1 cellular context compared by ENCODE assay signal in genomic region chr10:119028900-119029612, GRCh38.
TF ChIP-seq lines count a peak whose summit lies in the region.

No MANE protein-coding gene starts in this region.

TF ChIP-seq in HepG2, 621 proteins besides CTCF, POLR2A, EP300 and RAD21 (continued from another document and continues in another):
- 0 out of 2 replicates have a peak, but pooled peaks have one; percentile 36 for TF ChIP-seq BCL3 (CRISPR knock-in tag; IDR thresholded peaks at IDR 0.05)
- no peak for TF ChIP-seq TARDBP (CRISPR knock-in tag; IDR thresholded peaks at IDR 0.05)
- peak; percentile 92 for TF ChIP-seq PATZ1 (CRISPR knock-in tag; IDR thresholded peaks at IDR 0.05)
- TF ChIP-seq, protein P1, sequence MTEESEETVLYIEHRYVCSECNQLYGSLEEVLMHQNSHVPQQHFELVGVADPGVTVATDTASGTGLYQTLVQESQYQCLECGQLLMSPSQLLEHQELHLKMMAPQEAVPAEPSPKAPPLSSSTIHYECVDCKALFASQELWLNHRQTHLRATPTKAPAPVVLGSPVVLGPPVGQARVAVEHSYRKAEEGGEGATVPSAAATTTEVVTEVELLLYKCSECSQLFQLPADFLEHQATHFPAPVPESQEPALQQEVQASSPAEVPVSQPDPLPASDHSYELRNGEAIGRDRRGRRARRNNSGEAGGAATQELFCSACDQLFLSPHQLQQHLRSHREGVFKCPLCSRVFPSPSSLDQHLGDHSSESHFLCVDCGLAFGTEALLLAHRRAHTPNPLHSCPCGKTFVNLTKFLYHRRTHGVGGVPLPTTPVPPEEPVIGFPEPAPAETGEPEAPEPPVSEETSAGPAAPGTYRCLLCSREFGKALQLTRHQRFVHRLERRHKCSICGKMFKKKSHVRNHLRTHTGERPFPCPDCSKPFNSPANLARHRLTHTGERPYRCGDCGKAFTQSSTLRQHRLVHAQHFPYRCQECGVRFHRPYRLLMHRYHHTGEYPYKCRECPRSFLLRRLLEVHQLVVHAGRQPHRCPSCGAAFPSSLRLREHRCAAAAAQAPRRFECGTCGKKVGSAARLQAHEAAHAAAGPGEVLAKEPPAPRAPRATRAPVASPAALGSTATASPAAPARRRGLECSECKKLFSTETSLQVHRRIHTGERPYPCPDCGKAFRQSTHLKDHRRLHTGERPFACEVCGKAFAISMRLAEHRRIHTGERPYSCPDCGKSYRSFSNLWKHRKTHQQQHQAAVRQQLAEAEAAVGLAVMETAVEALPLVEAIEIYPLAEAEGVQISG (CRISPR knock-in tag; IDR thresholded peaks at IDR 0.05) = peak; percentile 65; the same call in 1 of the 2 replicates
- TF ChIP-seq SOX6 (IDR thresholded peaks at IDR 0.05) = no peak
- peak; percentile 40; the same call in 1 of the 2 replicates for TF ChIP-seq SOX6 (CRISPR knock-in tag; IDR thresholded peaks at IDR 0.05)
- TF ChIP-seq, protein P2, sequence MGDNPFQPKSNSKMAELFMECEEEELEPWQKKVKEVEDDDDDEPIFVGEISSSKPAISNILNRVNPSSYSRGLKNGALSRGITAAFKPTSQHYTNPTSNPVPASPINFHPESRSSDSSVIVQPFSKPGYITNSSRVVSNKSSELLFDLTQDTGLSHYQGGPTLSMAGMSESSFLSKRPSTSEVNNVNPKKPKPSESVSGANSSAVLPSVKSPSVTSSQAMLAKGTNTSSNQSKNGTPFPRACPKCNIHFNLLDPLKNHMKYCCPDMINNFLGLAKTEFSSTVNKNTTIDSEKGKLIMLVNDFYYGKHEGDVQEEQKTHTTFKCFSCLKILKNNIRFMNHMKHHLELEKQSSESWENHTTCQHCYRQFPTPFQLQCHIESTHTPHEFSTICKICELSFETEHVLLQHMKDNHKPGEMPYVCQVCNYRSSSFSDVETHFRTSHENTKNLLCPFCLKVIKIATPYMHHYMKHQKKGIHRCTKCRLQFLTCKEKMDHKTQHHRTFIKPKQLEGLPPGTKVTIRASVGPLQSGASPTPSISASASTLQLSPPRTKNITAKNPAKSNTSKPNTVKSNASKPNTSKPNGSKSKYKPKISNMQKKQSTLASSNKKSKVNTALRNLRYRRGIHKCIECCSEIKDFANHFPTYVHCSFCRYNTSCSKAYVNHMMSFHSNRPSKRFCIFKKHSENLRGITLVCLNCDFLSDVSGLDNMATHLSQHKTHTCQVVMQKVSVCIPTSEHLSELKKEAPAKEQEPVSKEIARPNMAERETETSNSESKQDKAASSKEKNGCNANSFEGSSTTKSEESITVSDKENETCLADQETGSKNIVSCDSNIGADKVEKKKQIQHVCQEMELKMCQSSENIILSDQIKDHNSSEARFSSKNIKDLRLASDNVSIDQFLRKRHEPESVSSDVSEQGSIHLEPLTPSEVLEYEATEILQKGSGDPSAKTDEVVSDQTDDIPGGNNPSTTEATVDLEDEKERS (CRISPR knock-in tag; IDR thresholded peaks at IDR 0.05) = no peak
- peak; percentile 89 for TF ChIP-seq ZSCAN25 (CRISPR knock-in tag; IDR thresholded peaks at IDR 0.05)
- TF ChIP-seq GABPA (IDR thresholded peaks at IDR 0.05; ENCODE audit: low read depth, low read length) = no peak
- TF ChIP-seq GABPA (CRISPR knock-in tag; IDR thresholded peaks at IDR 0.05; ENCODE audit: low read depth) = no peak
- peak; percentile 44; the same call in 1 of the 2 replicates for TF ChIP-seq ZFP91 (CRISPR knock-in tag; IDR thresholded peaks at IDR 0.05; ENCODE audit: borderline replicate concordance)
- TF ChIP-seq ZNF510 (CRISPR knock-in tag; IDR thresholded peaks at IDR 0.05; ENCODE audit: low read depth) = no peak
- no peak for TF ChIP-seq ZNF296 (CRISPR knock-in tag; conservative IDR thresholded peaks at IDR 0.05)
- TF ChIP-seq, protein P3, sequence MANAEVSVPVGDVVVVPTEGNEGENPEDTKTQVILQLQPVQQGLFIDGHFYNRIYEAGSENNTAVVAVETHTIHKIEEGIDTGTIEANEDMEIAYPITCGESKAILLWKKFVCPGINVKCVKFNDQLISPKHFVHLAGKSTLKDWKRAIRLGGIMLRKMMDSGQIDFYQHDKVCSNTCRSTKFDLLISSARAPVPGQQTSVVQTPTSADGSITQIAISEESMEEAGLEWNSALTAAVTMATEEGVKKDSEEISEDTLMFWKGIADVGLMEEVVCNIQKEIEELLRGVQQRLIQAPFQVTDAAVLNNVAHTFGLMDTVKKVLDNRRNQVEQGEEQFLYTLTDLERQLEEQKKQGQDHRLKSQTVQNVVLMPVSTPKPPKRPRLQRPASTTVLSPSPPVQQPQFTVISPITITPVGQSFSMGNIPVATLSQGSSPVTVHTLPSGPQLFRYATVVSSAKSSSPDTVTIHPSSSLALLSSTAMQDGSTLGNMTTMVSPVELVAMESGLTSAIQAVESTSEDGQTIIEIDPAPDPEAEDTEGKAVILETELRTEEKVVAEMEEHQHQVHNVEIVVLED (CRISPR knock-in tag; IDR thresholded peaks at IDR 0.05; ENCODE audit: borderline replicate concordance) = peak; percentile 41; the same call in 1 of the 2 replicates
- TF ChIP-seq ARNT2 (CRISPR knock-in tag; IDR thresholded peaks at IDR 0.05; ENCODE audit: low read depth) = no peak
- no peak for TF ChIP-seq AHR (CRISPR knock-in tag; IDR thresholded peaks at IDR 0.05)
- TF ChIP-seq ATF1 (CRISPR knock-in tag; IDR thresholded peaks at IDR 0.05) = no peak
- no peak for TF ChIP-seq MTF2 (CRISPR knock-in tag; IDR thresholded peaks at IDR 0.05; ENCODE audit: borderline replicate concordance)
- TF ChIP-seq, protein P4, sequence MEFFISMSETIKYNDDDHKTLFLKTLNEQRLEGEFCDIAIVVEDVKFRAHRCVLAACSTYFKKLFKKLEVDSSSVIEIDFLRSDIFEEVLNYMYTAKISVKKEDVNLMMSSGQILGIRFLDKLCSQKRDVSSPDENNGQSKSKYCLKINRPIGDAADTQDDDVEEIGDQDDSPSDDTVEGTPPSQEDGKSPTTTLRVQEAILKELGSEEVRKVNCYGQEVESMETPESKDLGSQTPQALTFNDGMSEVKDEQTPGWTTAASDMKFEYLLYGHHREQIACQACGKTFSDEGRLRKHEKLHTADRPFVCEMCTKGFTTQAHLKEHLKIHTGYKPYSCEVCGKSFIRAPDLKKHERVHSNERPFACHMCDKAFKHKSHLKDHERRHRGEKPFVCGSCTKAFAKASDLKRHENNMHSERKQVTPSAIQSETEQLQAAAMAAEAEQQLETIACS (CRISPR knock-in tag; IDR thresholded peaks at IDR 0.05) = peak; percentile 77
- TF ChIP-seq, protein P5, sequence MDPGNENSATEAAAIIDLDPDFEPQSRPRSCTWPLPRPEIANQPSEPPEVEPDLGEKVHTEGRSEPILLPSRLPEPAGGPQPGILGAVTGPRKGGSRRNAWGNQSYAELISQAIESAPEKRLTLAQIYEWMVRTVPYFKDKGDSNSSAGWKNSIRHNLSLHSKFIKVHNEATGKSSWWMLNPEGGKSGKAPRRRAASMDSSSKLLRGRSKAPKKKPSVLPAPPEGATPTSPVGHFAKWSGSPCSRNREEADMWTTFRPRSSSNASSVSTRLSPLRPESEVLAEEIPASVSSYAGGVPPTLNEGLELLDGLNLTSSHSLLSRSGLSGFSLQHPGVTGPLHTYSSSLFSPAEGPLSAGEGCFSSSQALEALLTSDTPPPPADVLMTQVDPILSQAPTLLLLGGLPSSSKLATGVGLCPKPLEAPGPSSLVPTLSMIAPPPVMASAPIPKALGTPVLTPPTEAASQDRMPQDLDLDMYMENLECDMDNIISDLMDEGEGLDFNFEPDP (CRISPR knock-in tag; conservative IDR thresholded peaks at IDR 0.05) = no peak
- TF ChIP-seq, protein P6, sequence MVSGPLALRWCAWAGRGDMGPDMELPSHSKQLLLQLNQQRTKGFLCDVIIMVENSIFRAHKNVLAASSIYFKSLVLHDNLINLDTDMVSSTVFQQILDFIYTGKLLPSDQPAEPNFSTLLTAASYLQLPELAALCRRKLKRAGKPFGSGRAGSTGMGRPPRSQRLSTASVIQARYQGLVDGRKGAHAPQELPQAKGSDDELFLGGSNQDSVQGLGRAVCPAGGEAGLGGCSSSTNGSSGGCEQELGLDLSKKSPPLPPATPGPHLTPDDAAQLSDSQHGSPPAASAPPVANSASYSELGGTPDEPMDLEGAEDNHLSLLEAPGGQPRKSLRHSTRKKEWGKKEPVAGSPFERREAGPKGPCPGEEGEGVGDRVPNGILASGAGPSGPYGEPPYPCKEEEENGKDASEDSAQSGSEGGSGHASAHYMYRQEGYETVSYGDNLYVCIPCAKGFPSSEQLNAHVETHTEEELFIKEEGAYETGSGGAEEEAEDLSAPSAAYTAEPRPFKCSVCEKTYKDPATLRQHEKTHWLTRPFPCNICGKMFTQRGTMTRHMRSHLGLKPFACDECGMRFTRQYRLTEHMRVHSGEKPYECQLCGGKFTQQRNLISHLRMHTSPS (CRISPR knock-in tag; IDR thresholded peaks at IDR 0.05; ENCODE audit: low read depth) = no peak
- no peak for TF ChIP-seq CCDC6 (CRISPR knock-in tag; IDR thresholded peaks at IDR 0.05)
- TF ChIP-seq POLR2AphosphoS5 (IDR thresholded peaks at IDR 0.05; ENCODE audit: low read depth, low read length) = no peak
- peak; percentile 27; the same call in 1 of the 2 replicates for TF ChIP-seq HOXA3 (CRISPR knock-in tag; IDR thresholded peaks at IDR 0.05)
- no peak for TF ChIP-seq ZNF792 (CRISPR knock-in tag; IDR thresholded peaks at IDR 0.05)
- no peak for TF ChIP-seq TOE1 (CRISPR knock-in tag; IDR thresholded peaks at IDR 0.05)
- TF ChIP-seq TFE3 (CRISPR knock-in tag; IDR thresholded peaks at IDR 0.05) = no peak
- TF ChIP-seq KAT7 (CRISPR knock-in tag; IDR thresholded peaks at IDR 0.05; ENCODE audit: borderline replicate concordance) = no peak
- TF ChIP-seq ZNF777 (CRISPR knock-in tag; IDR thresholded peaks at IDR 0.05) = no peak; the same call in 1 of the 2 replicates
- TF ChIP-seq ZNF274 (CRISPR knock-in tag; IDR thresholded peaks at IDR 0.05) = peak; percentile 52; the same call in 1 of the 2 replicates
- no peak for TF ChIP-seq ZNF713 (CRISPR knock-in tag; IDR thresholded peaks at IDR 0.05)
- TF ChIP-seq ZNF816 (CRISPR knock-in tag; IDR thresholded peaks at IDR 0.05; ENCODE audit: borderline replicate concordance) = no peak
- 0 out of 2 replicates have a peak, but pooled peaks have one; percentile 51 for TF ChIP-seq SALL2 (CRISPR knock-in tag; IDR thresholded peaks at IDR 0.05)
- TF ChIP-seq ZFX (CRISPR knock-in tag; IDR thresholded peaks at IDR 0.05; ENCODE audit: low read depth) = peak; percentile 73
- TF ChIP-seq NFYB (CRISPR knock-in tag; IDR thresholded peaks at IDR 0.05) = peak; percentile 87
- TF ChIP-seq ZNF383 (CRISPR knock-in tag; IDR thresholded peaks at IDR 0.05; ENCODE audit: borderline replicate concordance) = no peak
- TF ChIP-seq ZNF629 (CRISPR knock-in tag; conservative IDR thresholded peaks at IDR 0.05) = no peak
- 0 out of 2 replicates have a peak, but pooled peaks have one; percentile 59 for TF ChIP-seq ZNF33B (CRISPR knock-in tag; IDR thresholded peaks at IDR 0.05)
- no peak for TF ChIP-seq MED1 (CRISPR knock-in tag; IDR thresholded peaks at IDR 0.05)
- TF ChIP-seq ZNF230 (CRISPR knock-in tag; IDR thresholded peaks at IDR 0.05) = 0 out of 2 replicates have a peak, but pooled peaks have one; percentile 44
- TF ChIP-seq ZNF557 (CRISPR knock-in tag; IDR thresholded peaks at IDR 0.05) = no peak
- TF ChIP-seq ZNF781 (CRISPR knock-in tag; IDR thresholded peaks at IDR 0.05; ENCODE audit: borderline replicate concordance, not compliant biosample characterization) = peak; percentile 36
- TF ChIP-seq ZNF605 (CRISPR knock-in tag; IDR thresholded peaks at IDR 0.05) = 0 out of 2 replicates have a peak, but pooled peaks have one; percentile 45
- TF ChIP-seq EZH2 (conservative IDR thresholded peaks at IDR 0.05; ENCODE audit: low read depth, low read length) = no peak
- TF ChIP-seq KDM2A (CRISPR knock-in tag; IDR thresholded peaks at IDR 0.05; ENCODE audit: borderline replicate concordance, low read depth) = peak; percentile 53; the same call in 1 of the 2 replicates
- no peak for TF ChIP-seq ZNF644 (CRISPR knock-in tag; IDR thresholded peaks at IDR 0.05; ENCODE audit: low read depth)
- no peak for TF ChIP-seq SRSF1 (optimal IDR thresholded peaks at IDR 0.05; ENCODE audit: low read depth, low read length)
